Comparison of ENCODE assay signal across 1 cellular context in the genomic region with DNA sequence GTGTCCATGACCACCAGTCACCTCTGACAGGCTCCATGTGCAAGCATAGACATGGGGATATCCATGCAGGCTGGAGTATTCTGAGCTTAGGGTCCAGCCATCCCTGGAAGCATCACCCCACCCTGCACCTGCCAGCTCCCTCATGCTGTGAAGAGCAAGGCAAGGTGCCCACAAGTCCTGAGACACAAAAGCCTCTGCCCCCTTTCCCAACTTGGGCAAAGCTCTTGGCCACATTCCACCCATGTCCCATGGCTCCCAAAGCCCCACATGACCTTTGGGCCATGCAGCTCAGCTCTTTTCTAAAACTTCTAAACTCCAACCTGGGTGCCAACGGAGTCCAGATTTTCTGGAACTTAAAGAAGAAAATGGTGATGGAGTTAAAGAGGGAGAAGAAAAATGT.
A peak's percentile ranks its signal among the peaks of the same experiment; 100 is the strongest.
TF ChIP-seq lines count a peak whose summit lies in the region.

No MANE protein-coding gene starts in this region.

TF ChIP-seq in HepG2, 621 proteins besides CTCF, POLR2A, EP300 and RAD21 (continued from another document):
- TF ChIP-seq, protein P1, sequence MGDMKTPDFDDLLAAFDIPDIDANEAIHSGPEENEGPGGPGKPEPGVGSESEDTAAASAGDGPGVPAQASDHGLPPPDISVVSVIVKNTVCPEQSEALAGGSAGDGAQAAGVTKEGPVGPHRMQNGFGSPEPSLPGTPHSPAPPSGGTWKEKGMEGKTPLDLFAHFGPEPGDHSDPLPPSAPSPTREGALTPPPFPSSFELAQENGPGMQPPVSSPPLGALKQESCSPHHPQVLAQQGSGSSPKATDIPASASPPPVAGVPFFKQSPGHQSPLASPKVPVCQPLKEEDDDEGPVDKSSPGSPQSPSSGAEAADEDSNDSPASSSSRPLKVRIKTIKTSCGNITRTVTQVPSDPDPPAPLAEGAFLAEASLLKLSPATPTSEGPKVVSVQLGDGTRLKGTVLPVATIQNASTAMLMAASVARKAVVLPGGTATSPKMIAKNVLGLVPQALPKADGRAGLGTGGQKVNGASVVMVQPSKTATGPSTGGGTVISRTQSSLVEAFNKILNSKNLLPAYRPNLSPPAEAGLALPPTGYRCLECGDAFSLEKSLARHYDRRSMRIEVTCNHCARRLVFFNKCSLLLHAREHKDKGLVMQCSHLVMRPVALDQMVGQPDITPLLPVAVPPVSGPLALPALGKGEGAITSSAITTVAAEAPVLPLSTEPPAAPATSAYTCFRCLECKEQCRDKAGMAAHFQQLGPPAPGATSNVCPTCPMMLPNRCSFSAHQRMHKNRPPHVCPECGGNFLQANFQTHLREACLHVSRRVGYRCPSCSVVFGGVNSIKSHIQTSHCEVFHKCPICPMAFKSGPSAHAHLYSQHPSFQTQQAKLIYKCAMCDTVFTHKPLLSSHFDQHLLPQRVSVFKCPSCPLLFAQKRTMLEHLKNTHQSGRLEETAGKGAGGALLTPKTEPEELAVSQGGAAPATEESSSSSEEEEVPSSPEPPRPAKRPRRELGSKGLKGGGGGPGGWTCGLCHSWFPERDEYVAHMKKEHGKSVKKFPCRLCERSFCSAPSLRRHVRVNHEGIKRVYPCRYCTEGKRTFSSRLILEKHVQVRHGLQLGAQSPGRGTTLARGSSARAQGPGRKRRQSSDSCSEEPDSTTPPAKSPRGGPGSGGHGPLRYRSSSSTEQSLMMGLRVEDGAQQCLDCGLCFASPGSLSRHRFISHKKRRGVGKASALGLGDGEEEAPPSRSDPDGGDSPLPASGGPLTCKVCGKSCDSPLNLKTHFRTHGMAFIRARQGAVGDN (CRISPR knock-in tag; IDR thresholded peaks at IDR 0.05): peak; percentile 56
- TF ChIP-seq ZNF333 (CRISPR knock-in tag; IDR thresholded peaks at IDR 0.05; ENCODE audit: borderline replicate concordance) (0 out of 2 replicates have a peak, but pooled peaks have one; percentile 52), ZNF766 (CRISPR knock-in tag; IDR thresholded peaks at IDR 0.05; ENCODE audit: borderline replicate concordance) (no peak), FOXC1 (CRISPR knock-in tag; IDR thresholded peaks at IDR 0.05; ENCODE audit: borderline replicate concordance) (0 out of 2 replicates have a peak, but pooled peaks have one; percentile 24), PTBP1 (IDR thresholded peaks at IDR 0.05; ENCODE audit: low read depth, low read length, poor library complexity, severe bottlenecking) (no peak)
- TF ChIP-seq, protein P2, sequence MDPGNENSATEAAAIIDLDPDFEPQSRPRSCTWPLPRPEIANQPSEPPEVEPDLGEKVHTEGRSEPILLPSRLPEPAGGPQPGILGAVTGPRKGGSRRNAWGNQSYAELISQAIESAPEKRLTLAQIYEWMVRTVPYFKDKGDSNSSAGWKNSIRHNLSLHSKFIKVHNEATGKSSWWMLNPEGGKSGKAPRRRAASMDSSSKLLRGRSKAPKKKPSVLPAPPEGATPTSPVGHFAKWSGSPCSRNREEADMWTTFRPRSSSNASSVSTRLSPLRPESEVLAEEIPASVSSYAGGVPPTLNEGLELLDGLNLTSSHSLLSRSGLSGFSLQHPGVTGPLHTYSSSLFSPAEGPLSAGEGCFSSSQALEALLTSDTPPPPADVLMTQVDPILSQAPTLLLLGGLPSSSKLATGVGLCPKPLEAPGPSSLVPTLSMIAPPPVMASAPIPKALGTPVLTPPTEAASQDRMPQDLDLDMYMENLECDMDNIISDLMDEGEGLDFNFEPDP (CRISPR knock-in tag; conservative IDR thresholded peaks at IDR 0.05): 0 out of 2 replicates have a peak, but pooled peaks have one; percentile 57
